8 cellular contexts compared by ENCODE assay signal in genomic region chr15:66838671-66839239, GRCh38.
DNase-seq lines count a peak whose midpoint lies in the region; ATAC-seq and TF ChIP-seq lines count a peak whose summit lies in the region.

No MANE protein-coding gene starts in this region.

- H3K9ac ChIP-seq in subcutaneous abdominal adipose tissue (ENCODE audit: low read length in 5 of 5), result no peak overlapping the region

- no peaks in the 10 kb centered on the region for H3K27me3 ChIP-seq in subcutaneous abdominal adipose tissue (ENCODE audit: control insufficient read depth in 5 of 5, insufficient read depth in 4 of 5, low read length in 5 of 5)

- H3K4me3 ChIP-seq in epithelial cell of esophagus (ENCODE audit: low read length) (no peak overlapping the region), subcutaneous abdominal adipose tissue (ENCODE audit: low read depth in 1 of 5, low read length in 5 of 5) (no peak overlapping the region)

- TF ChIP-seq CTCF in GM13977 (IDR thresholded peaks at IDR 0.05; ENCODE audit: extremely low read depth, insufficient read depth, missing control alignments), result peak; percentile 25
- peak; percentile 62 for TF ChIP-seq CTCF in epithelial cell of esophagus (IDR thresholded peaks at IDR 0.05; ENCODE audit: insufficient read depth, low read depth, low read length, missing control alignments)
- no peak for TF ChIP-seq CTCF in GM10266 (IDR thresholded peaks at IDR 0.05; ENCODE audit: control insufficient read depth, insufficient read depth, low read depth, missing control alignments)

- DNase-seq in GM13977 (ENCODE audit: low spot score) (peak; percentile 35), OCI-M1 (lab: John Stamatoyannopoulos, UW) (peak; percentile 65), epithelial cell of esophagus (ENCODE audit: low read depth) (peak; percentile 38), NCI-H1092 (lab: John Stamatoyannopoulos, UW) (no peak), GM10266 (ENCODE audit: extremely low spot score) (no peak), NCI-H187 treated with DMSO at 0.1 percent for 48 hours (lab: John Stamatoyannopoulos, UW) (no peak)

- H3K9me3 ChIP-seq in subcutaneous abdominal adipose tissue (ENCODE audit: control insufficient read depth in 5 of 5, low read length in 5 of 5), result peaks cover 0 to 7% (median 6%) of the 10 kb centered on the region in 5 donors

- no peak for ATAC-seq in GM19463 (IDR thresholded peaks at IDR 0.05; ENCODE audit: unreplicated experiment)

- peak overlapping the region; percentile 68 for H3K27ac ChIP-seq in subcutaneous abdominal adipose tissue (ENCODE audit: low read depth, low read length)

- in situ Hi-C loops in GM13977 (cut with MboI; ENCODE audit: low pct_unique_long_range_greater_than_20kb, low sequenced_read_pairs, unreplicated experiment), result no loop called here

- H3K4me1 ChIP-seq in subcutaneous abdominal adipose tissue (ENCODE audit: control insufficient read depth in 5 of 5, insufficient read depth in 5 of 5, low read length in 5 of 5), result peaks cover 13 to 50% (median 39%) of the 10 kb centered on the region in 5 donors

- no peaks in the 10 kb centered on the region for H3K36me3 ChIP-seq in subcutaneous abdominal adipose tissue (ENCODE audit: control insufficient read depth in 5 of 5, insufficient read depth in 5 of 5, low read length in 5 of 5)

Comparison
In these comparisons a context has a peak if more than half of its experiments do, and no peak if none do; other contexts are left out.
1. DNase-seq: peak in GM13977 (single experiment), OCI-M1 (single experiment) and epithelial cell of esophagus (single experiment); none in NCI-H1092 (single experiment), GM10266 (single experiment) and NCI-H187 treated with DMSO at 0.1 percent for 48 hours (single experiment).